Comparison of ENCODE assay signal across 29 cellular contexts in the genomic region with DNA sequence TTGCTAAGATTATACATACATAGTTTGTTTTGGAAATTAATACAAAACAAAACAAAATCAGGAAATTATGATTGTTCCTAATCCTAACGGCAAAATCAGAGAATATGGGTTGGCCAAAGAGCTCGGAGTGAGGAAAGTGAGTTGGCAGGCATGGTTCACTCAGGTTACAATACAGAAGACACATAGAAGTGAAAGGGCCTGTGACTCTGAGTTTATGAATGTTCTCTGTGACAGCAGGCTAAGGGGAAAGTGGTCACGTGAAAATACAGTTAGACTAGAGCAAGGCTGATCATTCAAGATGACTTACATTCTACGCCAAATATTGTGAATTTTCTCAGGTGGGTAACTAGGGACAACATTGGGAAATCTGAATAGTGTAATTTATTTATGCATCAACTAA.
"Had no signal": no experiment of that assay in that cellular context is flagged by ENCODE, and none has a peak within 500 bp of the region (broad histone marks: within the 10 kb centered on the region; RNA-seq: fewer than 3 reads in every experiment).

No MANE protein-coding gene starts in this region.

- ATAC-seq: activated CD8-positive, alpha-beta T cell treated with anti-CD3 and anti-CD28 coated beads, Interleukin-2, amount 10 ng/mL, durations not matched to agents 7 days and 5 days; Panc1 had no signal

- H3K27me3 ChIP-seq: ascending aorta, MG63 had no signal

- H3K4me1 ChIP-seq: ascending aorta had no signal

- H3K36me3 ChIP-seq: ascending aorta, MG63, WERI-Rb-1 had no signal

- H3K27ac ChIP-seq: ascending aorta, SK-N-MC, WERI-Rb-1 had no signal

- H3K4me3 ChIP-seq: ascending aorta, MG63, SK-N-MC had no signal

- DNase-seq: activated CD4-positive, alpha-beta T cell treated with anti-CD3 and anti-CD28 coated beads for 1 hour; activated CD4-positive, alpha-beta T cell treated with anti-CD3 and anti-CD28 coated beads for 48 hours; activated CD4-positive, alpha-beta T cell treated with anti-CD3 and anti-CD28 coated beads, Interleukin-2, amount 50 U/mL, for 4 hours; activated CD4-positive, CD25-positive, alpha-beta regulatory T cell; activated CD8-positive, alpha-beta T cell treated with anti-CD3 and anti-CD28 coated beads, Interleukin-2, amount 10 ng/mL, durations not matched to agents 7 days and 5 days; activated gamma-delta T cell; activated naive CD4-positive, alpha-beta T cell treated with Interleukin-2 at 50 U/mL for 16 hours; activated naive CD8-positive, alpha-beta T cell treated with anti-CD3 and anti-CD28 coated beads, Interleukin-2, amount 10 ng/mL, durations not matched to agents 7 days and 5 days; activated T-cell treated with anti-CD3 and anti-CD28 coated beads, Interleukin-2, amount 50 U/mL, for 24 hours; amygdala; caudate nucleus; Kasumi-1; KG1; MG63; NCI-H1048; NCI-H1436 treated with DMSO at 0.1 percent for 48 hours; NCI-H1694 treated with DMSO at 0.1 percent for 48 hours; NCI-H2029; NCI-H2107; NCI-H2171; NCI-H510A; NCI-H526; NCI-H748 treated with DMSO at 0.1 percent for 48 hours; NK-92 treated with Interleukin-12 subunit alpha and Interleukin-12 subunit beta, amount 100 ng/mL, for 24 hours; T1000; WERI-Rb-1 had no signal

- H3K9me3 ChIP-seq: ascending aorta, MG63 had no signal
